Comparison of ENCODE assay signal across 8 cellular contexts in genomic region chr6:52664185-52664990, GRCh38. TPM values are rescaled to one million over a fixed set of nuclear protein-coding genes. Genes with fewer than 3 reads are reported as not detected.
A peak's percentile ranks its signal among the peaks of the same experiment; 100 is the strongest.
DNase-seq lines count a peak whose midpoint lies in the region; ATAC-seq, FAIRE-seq and TF ChIP-seq lines count a peak whose summit lies in the region.

No MANE protein-coding gene starts in this region.

- in situ Hi-C loops in Caki2 (cut with HindIII; ENCODE audit: low pct_unique_long_range_greater_than_20kb, low sequenced_read_pairs) = loop anchor here (25.0 kb wide), 2 partner anchors 252 to 377 kb away; partner anchors contain the start of genes EFHC1 and MCM3

- H3K9me3 ChIP-seq in endothelial cell of umbilical vein (replicated peaks; ENCODE audit: control insufficient read depth, insufficient read depth, low read length) = no peaks in the 10 kb centered on the region

- H3K4me2 ChIP-seq in endothelial cell of umbilical vein (ENCODE audit: insufficient read depth, low read length) = peak overlapping the region; percentile 99

- H2AFZ ChIP-seq in endothelial cell of umbilical vein (ENCODE audit: low read depth, low read length) = peak overlapping the region; percentile 92

- H3K9ac ChIP-seq in endothelial cell of umbilical vein (replicated peaks; ENCODE audit: extremely low read depth, insufficient read depth, low read length) = peak overlapping the region; percentile 75

- intact Hi-C loops in endothelial cell of umbilical vein (cut with micrococcal nuclease) = loop anchor here (1.0 to 5.0 kb wide), 2 partner anchors 333 to 380 kb away; partner anchors contain the start of genes GSTA4 and MCM3

- H3K4me1 ChIP-seq in endothelial cell of umbilical vein (ENCODE audit: control insufficient read depth, extremely low read depth, insufficient read depth, low read length) = peaks cover 15% of the 10 kb centered on the region

- H3K9me1 ChIP-seq in endothelial cell of umbilical vein (replicated peaks; ENCODE audit: control insufficient read depth, extremely low read depth, insufficient read depth, low read length) = no peaks in the 10 kb centered on the region

- peak; percentile 96 for TF ChIP-seq POLR2A in endothelial cell of umbilical vein (IDR thresholded peaks at IDR 0.05; ENCODE audit: low read depth, low read length)

- no peaks in the 10 kb centered on the region for H4K20me1 ChIP-seq in endothelial cell of umbilical vein (replicated peaks; ENCODE audit: control insufficient read depth, extremely low read depth, insufficient read depth, low read length)

- H3K79me2 ChIP-seq in endothelial cell of umbilical vein (ENCODE audit: control insufficient read depth, insufficient read depth, low read length) = peaks cover 14% of the 10 kb centered on the region

- dilution Hi-C loops in endothelial cell of umbilical vein (cut with MboI; ENCODE audit: extremely low pct_ligation_motif_present, low sequenced_read_pairs) = loop anchor here (10.0 to 25.0 kb wide), 2 partner anchors 277 to 400 kb away; no protein-coding TSS in a partner anchor

- no peak for TF ChIP-seq CTCF in endothelial cell of umbilical vein (IDR thresholded peaks at IDR 0.05; ENCODE audit: extremely low read depth in 1 of 2, insufficient read depth in 1 of 2, low read depth in 1 of 2, low read length in 2 of 2)

- H3K4me3 ChIP-seq in endothelial cell of umbilical vein (replicated peaks in 1 of 3; ENCODE audit: insufficient read depth in 1 of 3, low read depth in 1 of 3, low read length in 3 of 3) = peak overlapping the region; percentile 46 to 92 (median 54)

- TSS peak; percentile 46 for BruUV-seq in endothelial cell of umbilical vein (replicated peaks; lab: Mats Ljungman, UMichigan)

- peak overlapping the region; percentile 39 for H3K27ac ChIP-seq in endothelial cell of umbilical vein (ENCODE audit: insufficient read depth, low read depth, low read length)

- FAIRE-seq in endothelial cell of umbilical vein (lab: Jason Lieb, UNC) = peak; percentile 95

- CTCF ChIA-PET in endothelial cell of umbilical vein (lab: Charles Lee) = interaction anchor here (0.9 to 1.4 kb wide), 5 partner anchors 11 to 379 kb away, joined by 3 to 8 read pairs (median 3); partner anchors contain the start of gene MCM3

- POLR2A ChIA-PET in endothelial cell of umbilical vein (lab: Charles Lee) = no interaction called here

- peak; percentile 88 for ATAC-seq in GM21360 (IDR thresholded peaks at IDR 0.05; ENCODE audit: unreplicated experiment)

- H3K27me3 ChIP-seq in endothelial cell of umbilical vein (ENCODE audit: control insufficient read depth in 2 of 2, insufficient read depth in 2 of 2, low read length in 2 of 2) = no peaks in the 10 kb centered on the region

- peak; percentile 92 for DNase-seq in Caki2 (ENCODE audit: low read depth)
- peak; percentile 95 for DNase-seq in HPDE6-E6E7 (ENCODE audit: extremely low spot score)
- DNase-seq in NCI-H82 treated with DMSO at 0.1 percent for 48 hours (lab: John Stamatoyannopoulos, UW; ENCODE audit: unreplicated experiment) = peak; percentile 94
- peak; percentile 29 to 53 (median 51) for DNase-seq in activated CD8-positive, alpha-beta memory T cell treated with anti-CD3 and anti-CD28 coated beads for 48 hours (ENCODE audit: low read depth in 2 of 3, low spot score in 2 of 3)
- DNase-seq in endothelial cell of umbilical vein (ENCODE audit: low read depth, low spot score) = peak; percentile 95
- peak; percentile 93 for DNase-seq in mesenteric fat pad (ENCODE audit: low spot score)
- DNase-seq in stimulated activated CD8-positive, alpha-beta memory T cell treated with anti-CD3 and anti-CD28 coated beads, Interleukin-15, amount 100 ng/mL, for 4 hours (ENCODE audit: low read depth in 2 of 2) = peak; percentile 17 to 21

- no peaks in the 10 kb centered on the region for H3K36me3 ChIP-seq in endothelial cell of umbilical vein (ENCODE audit: control insufficient read depth in 2 of 2, extremely low read depth in 1 of 2, insufficient read depth in 2 of 2, low read length in 2 of 2)

TF ChIP-seq in endothelial cell of umbilical vein, 7 proteins besides CTCF, POLR2A, EP300 and RAD21:
- TF ChIP-seq POLR2AphosphoS5 (IDR thresholded peaks at IDR 0.05; ENCODE audit: insufficient read depth, low read depth, low read length) = peak; percentile 88
- TF ChIP-seq EZH2 (IDR thresholded peaks at IDR 0.05; ENCODE audit: borderline replicate concordance, low read depth, low read length, severe bottlenecking) = no peak
- TF ChIP-seq FOS (IDR thresholded peaks at IDR 0.05; ENCODE audit: borderline replicate concordance, insufficient read depth, low read length) = no peak

RNA-seq across cellular contexts. Expression of gene TMEM14A, which starts 6.5 kb away (rescaled TPM):
- 101 and 113 TPM in 2 replicates for total RNA-seq in Caki2 (2014; rRNA removed; shearing (Covaris generic); ENCODE audit: low replicate concordance)
- total RNA-seq in endothelial cell of umbilical vein = 19.5 and 22.5 TPM in 2 replicates
- 21.3 and 33.7 TPM in 2 replicates for polyA plus RNA-seq in endothelial cell of umbilical vein
- 23.2 and 24.5 TPM in 2 replicates for polyA plus RNA-seq in endothelial cell of umbilical vein (2011; cell fraction: cytosol; rRNA removed)
- 9.4 and 14.3 TPM in 2 replicates for polyA plus RNA-seq in endothelial cell of umbilical vein (2011; cell fraction: nucleus; rRNA removed)
- polyA plus RNA-seq in endothelial cell of umbilical vein (2012) = 21.9 and 31.7 TPM in 2 replicates
- 5.6 and 6.8 TPM in 2 replicates for polyA minus RNA-seq in endothelial cell of umbilical vein
- polyA minus RNA-seq in endothelial cell of umbilical vein (2011; cell fraction: cytosol; rRNA and poly(A)+ RNA removed) = 10.4 TPM
- polyA minus RNA-seq in endothelial cell of umbilical vein (2011; cell fraction: nucleus; rRNA and poly(A)+ RNA removed) = 1.5 and 2.2 TPM in 2 replicates
- 12.6 TPM for total RNA-seq in mesenteric fat pad

Comparison
In these comparisons a context has a peak if more than half of its experiments do, and no peak if none do; other contexts are left out.
1. Peak in every context shown above with its lines: DNase-seq, ATAC-seq, H3K4me3 ChIP-seq and H3K27ac ChIP-seq.
2. DNase-seq: peak in every context shown above with its lines; median percentile 95 in HPDE6-E6E7; 95 in endothelial cell of umbilical vein; 94 in NCI-H82 treated with DMSO at 0.1 percent for 48 hours; 93 in mesenteric fat pad; 92 in Caki2; 51 in activated CD8-positive, alpha-beta memory T cell treated with anti-CD3 and anti-CD28 coated beads for 48 hours; 19 in stimulated activated CD8-positive, alpha-beta memory T cell treated with anti-CD3 and anti-CD28 coated beads, Interleukin-15, amount 100 ng/mL, for 4 hours.